ENCODE assay signal across 8 cellular contexts in genomic region chr20:57707849-57708693, GRCh38.
DNase-seq lines count a peak whose midpoint lies in the region; ATAC-seq lines count a peak whose summit lies in the region.

No MANE protein-coding gene starts in this region.

- H3K27ac Mint-ChIP-seq in activated naive CD8-positive, alpha-beta T cell treated with anti-CD3 and anti-CD28 coated beads, Interleukin-2, amount 50 U/mL, for 24 hours: peak overlapping the region; percentile 82
- peak overlapping the region; percentile 84 for H3K27ac Mint-ChIP-seq in stimulated activated effector memory CD8-positive, alpha-beta T cell treated with anti-CD3 and anti-CD28 coated beads, Interleukin-12 subunit alpha, Interleukin-12 subunit beta, amount 100 ng/mL, for 72 hours

- peaks cover 14% of the 10 kb centered on the region; the same call in 1 of the 2 replicates for H3K27me3 ChIP-seq in HUES48 (ENCODE audit: control insufficient read depth, insufficient read depth, low read length)

- peak overlapping the region; percentile 60 for H3K9ac ChIP-seq in HUES48 (ENCODE audit: low read depth, low read length)

- H3K4me3 Mint-ChIP-seq in activated naive CD8-positive, alpha-beta T cell treated with anti-CD3 and anti-CD28 coated beads, Interleukin-2, amount 50 U/mL, for 24 hours: peak overlapping the region; percentile 87
- H3K4me3 Mint-ChIP-seq in stimulated activated effector memory CD8-positive, alpha-beta T cell treated with anti-CD3 and anti-CD28 coated beads, Interleukin-12 subunit alpha, Interleukin-12 subunit beta, amount 100 ng/mL, for 72 hours: peak overlapping the region; percentile 88

- H3K4me3 ChIP-seq in HUES48 (ENCODE audit: low read depth, low read length) (peak overlapping the region; percentile 94), iPS-18c (ENCODE audit: insufficient read depth, low read depth, low read length) (peak overlapping the region; percentile 68)

- H3K9me3 ChIP-seq in HUES48 (ENCODE audit: control insufficient read depth, insufficient read depth, low read length): no peaks in the 10 kb centered on the region
- peaks cover 3% of the 10 kb centered on the region for H3K9me3 ChIP-seq in iPS-18c (ENCODE audit: control insufficient read depth, insufficient read depth, low read length)

- H3K4me1 Mint-ChIP-seq in activated naive CD8-positive, alpha-beta T cell treated with anti-CD3 and anti-CD28 coated beads, Interleukin-2, amount 50 U/mL, for 24 hours: peaks cover 34% of the 10 kb centered on the region
- peaks cover 20% of the 10 kb centered on the region for H3K4me1 Mint-ChIP-seq in stimulated activated effector memory CD8-positive, alpha-beta T cell treated with anti-CD3 and anti-CD28 coated beads, Interleukin-12 subunit alpha, Interleukin-12 subunit beta, amount 100 ng/mL, for 72 hours

- peaks cover 32% of the 10 kb centered on the region for H3K4me1 ChIP-seq in HUES48 (ENCODE audit: control insufficient read depth, insufficient read depth, low read length)

- no peak for ATAC-seq in activated naive CD8-positive, alpha-beta T cell treated with anti-CD3 and anti-CD28 coated beads, Interleukin-2, amount 50 U/mL, for 24 hours
- no peak for ATAC-seq in stimulated activated effector memory CD8-positive, alpha-beta T cell treated with anti-CD3 and anti-CD28 coated beads, Interleukin-12 subunit alpha, Interleukin-12 subunit beta, amount 100 ng/mL, for 72 hours

- H3K9me3 Mint-ChIP-seq in activated naive CD8-positive, alpha-beta T cell treated with anti-CD3 and anti-CD28 coated beads, Interleukin-2, amount 50 U/mL, for 24 hours: no peaks in the 10 kb centered on the region
- H3K9me3 Mint-ChIP-seq in stimulated activated effector memory CD8-positive, alpha-beta T cell treated with anti-CD3 and anti-CD28 coated beads, Interleukin-12 subunit alpha, Interleukin-12 subunit beta, amount 100 ng/mL, for 72 hours: no peaks in the 10 kb centered on the region

- DNase-seq in activated naive CD8-positive, alpha-beta T cell treated with anti-CD3 and anti-CD28 coated beads, Interleukin-2, amount 50 U/mL, for 24 hours: no peak
- DNase-seq in stimulated activated effector memory CD8-positive, alpha-beta T cell treated with anti-CD3 and anti-CD28 coated beads, Interleukin-12 subunit alpha, Interleukin-12 subunit beta, amount 100 ng/mL, for 72 hours (ENCODE audit: low spot score in 2 of 2): no peak
- no peak for DNase-seq in activated CD8-positive, alpha-beta memory T cell treated with anti-CD3 and anti-CD28 coated beads for 24 hours
- DNase-seq in stimulated activated CD4-positive, alpha-beta T cell treated with anti-CD3 and anti-CD28 coated beads, Interleukin-2, amount 100 ng/mL, for 24 hours: no peak
- DNase-seq in epidermal melanocyte (ENCODE audit: insufficient read length, low spot score): no peak
- DNase-seq in kidney glomerular epithelial cell (lab: John Stamatoyannopoulos, UW): no peak

- peaks cover 2% of the 10 kb centered on the region for H3K36me3 Mint-ChIP-seq in activated naive CD8-positive, alpha-beta T cell treated with anti-CD3 and anti-CD28 coated beads, Interleukin-2, amount 50 U/mL, for 24 hours (ENCODE audit: low read depth)
- H3K36me3 Mint-ChIP-seq in stimulated activated effector memory CD8-positive, alpha-beta T cell treated with anti-CD3 and anti-CD28 coated beads, Interleukin-12 subunit alpha, Interleukin-12 subunit beta, amount 100 ng/mL, for 72 hours: peaks cover 6% of the 10 kb centered on the region

- H3K27ac ChIP-seq in HUES48 (ENCODE audit: low read depth, low read length): no peak overlapping the region

- H3K27me3 Mint-ChIP-seq in activated naive CD8-positive, alpha-beta T cell treated with anti-CD3 and anti-CD28 coated beads, Interleukin-2, amount 50 U/mL, for 24 hours: peaks cover 10% of the 10 kb centered on the region

- H3K36me3 ChIP-seq in HUES48 (ENCODE audit: control insufficient read depth, insufficient read depth, low read length): peaks cover 3% of the 10 kb centered on the region
